10 cellular contexts compared by ENCODE assay signal in genomic region chr3:141845407-141846049, GRCh38. TPM values are rescaled to one million over a fixed set of nuclear protein-coding genes. Genes with fewer than 3 reads are reported as not detected.
DNase-seq lines count a peak whose midpoint lies in the region; ATAC-seq and TF ChIP-seq lines count a peak whose summit lies in the region.
"Had no signal": no experiment of that assay in that cellular context is flagged by ENCODE, and none has a peak within 500 bp of the region (broad histone marks: within the 10 kb centered on the region; RNA-seq: fewer than 3 reads in every experiment).

No MANE protein-coding gene starts in this region.

- H3K9me3 Mint-ChIP-seq in activated CD4-positive, alpha-beta T cell treated with anti-CD3 and anti-CD28 coated beads, Interleukin-2, amount 10 ng/mL, durations not matched to agents 24 days and 14 days, result no peaks in the 10 kb centered on the region
- H3K9me3 Mint-ChIP-seq: memory B cell had no signal

- H3K27me3 ChIP-seq in SK-N-SH (ENCODE audit: insufficient read depth), result no peaks in the 10 kb centered on the region
- no peaks in the 10 kb centered on the region for H3K27me3 ChIP-seq in vagina

- no peak overlapping the region for H3K27ac ChIP-seq in SK-N-SH (ENCODE audit: low read depth in 2 of 2, low read length in 1 of 2)
- H3K27ac ChIP-seq in vagina, result no peak overlapping the region

- no peaks in the 10 kb centered on the region for H3K4me1 ChIP-seq in SK-N-SH (ENCODE audit: control insufficient read depth in 1 of 2, insufficient read depth in 2 of 2, low read depth in 1 of 2, low read length in 1 of 2)
- no peaks in the 10 kb centered on the region for H3K4me1 ChIP-seq in vagina

- ATAC-seq in SK-N-SH treated with all-trans-retinoic acid at 6 μM for 48 hours, result no peak

- H3K36me3 ChIP-seq in SK-N-SH (replicated peaks in 1 of 2; ENCODE audit: control insufficient read depth in 1 of 2, insufficient read depth in 2 of 2, low read length in 1 of 2) (no peaks in the 10 kb centered on the region), vagina (no peaks in the 10 kb centered on the region)

- CTCF ChIA-PET in SK-N-SH (lab: Yijun Ruan, JAX), result interaction anchor here (1.1 to 1.6 kb wide), 2 partner anchors 17 to 30 kb away, joined by 3 to 6 read pairs; no protein-coding TSS in a partner anchor

- no peaks in the 10 kb centered on the region for H3K27me3 Mint-ChIP-seq in activated CD4-positive, alpha-beta T cell treated with anti-CD3 and anti-CD28 coated beads, Interleukin-2, amount 10 ng/mL, durations not matched to agents 24 days and 14 days

- POLR2A ChIA-PET in SK-N-SH (lab: Yijun Ruan, JAX), result no interaction called here

- H3K4me2 ChIP-seq in SK-N-SH, result no peak overlapping the region

- H3F3A ChIP-seq in SK-N-SH (replicated peaks; ENCODE audit: insufficient read depth), result peaks cover 5% of the 10 kb centered on the region

- H2AFZ ChIP-seq in SK-N-SH (ENCODE audit: low read depth), result 0 out of 2 replicates have a peak overlapping the region, but pooled peaks have one; percentile 46

- H3K9ac ChIP-seq in SK-N-SH, result no peak overlapping the region

- TF ChIP-seq EP300 in SK-N-SH (IDR thresholded peaks at IDR 0.05; ENCODE audit: borderline replicate concordance in 1 of 2, low read depth in 1 of 2, low read length in 1 of 2), result no peak

- intact Hi-C loops in activated CD4-positive, alpha-beta T cell treated with anti-CD3 and anti-CD28 coated beads, Interleukin-2, amount 10 ng/mL, durations not matched to agents 24 days and 14 days (cut with micrococcal nuclease), result no loop called here
- intact Hi-C loops in vagina (cut with DNase I), result no loop called here

- no peaks in the 10 kb centered on the region for H3K36me3 Mint-ChIP-seq in activated CD4-positive, alpha-beta T cell treated with anti-CD3 and anti-CD28 coated beads, Interleukin-2, amount 10 ng/mL, durations not matched to agents 24 days and 14 days (ENCODE audit: low read depth)

- TF ChIP-seq POLR2A in erythroblast (IDR thresholded peaks at IDR 0.05; ENCODE audit: low read length) (no peak), vagina (IDR thresholded peaks at IDR 0.05) (no peak)

- no peak overlapping the region for H3K27ac Mint-ChIP-seq in activated CD4-positive, alpha-beta T cell treated with anti-CD3 and anti-CD28 coated beads, Interleukin-2, amount 10 ng/mL, durations not matched to agents 24 days and 14 days
- H3K27ac Mint-ChIP-seq: memory B cell had no signal

- H3K4me1 Mint-ChIP-seq in activated CD4-positive, alpha-beta T cell treated with anti-CD3 and anti-CD28 coated beads, Interleukin-2, amount 10 ng/mL, durations not matched to agents 24 days and 14 days, result peaks cover 11% of the 10 kb centered on the region

- H3K4me3 ChIP-seq in SK-N-SH (ENCODE audit: low read depth in 2 of 2, low read length in 1 of 2) (no peak overlapping the region), vagina (no peak overlapping the region)

- no peak overlapping the region for H3K4me3 Mint-ChIP-seq in activated CD4-positive, alpha-beta T cell treated with anti-CD3 and anti-CD28 coated beads, Interleukin-2, amount 10 ng/mL, durations not matched to agents 24 days and 14 days
- H3K4me3 Mint-ChIP-seq: memory B cell had no signal

- 0 out of 2 replicates have a peak, but pooled peaks have one; percentile 12 for TF ChIP-seq RAD21 in SK-N-SH (IDR thresholded peaks at IDR 0.05; ENCODE audit: low read length)

- no peaks in the 10 kb centered on the region for H4K20me1 ChIP-seq in SK-N-SH (ENCODE audit: insufficient read depth)

- 85% methylated on average over 5 of the region's 5 CpGs for WGBS in SK-N-SH (ENCODE audit: low lambda C conversion rate)

- 0 out of 2 replicates have a peak, but pooled peaks have one; percentile 12 for TF ChIP-seq CTCF in SK-N-SH (IDR thresholded peaks at IDR 0.05)
- TF ChIP-seq CTCF in vagina (IDR thresholded peaks at IDR 0.05), result no peak

- no peaks in the 10 kb centered on the region for H3K9me3 ChIP-seq in SK-N-SH
- H3K9me3 ChIP-seq in vagina, result no peaks in the 10 kb centered on the region

- DNase-seq in SK-N-SH (no peak), erythroblast (lab: John Stamatoyannopoulos, UW) (peak; percentile 55 to 67), vagina (ENCODE audit: extremely low spot score in 2 of 2) (no peak), HPDE6-E6E7 (ENCODE audit: extremely low spot score) (no peak), NCI-H526 (lab: John Stamatoyannopoulos, UW) (no peak)
- DNase-seq in activated CD4-positive, alpha-beta T cell treated with anti-CD3 and anti-CD28 coated beads, Interleukin-2, amount 10 ng/mL, durations not matched to agents 24 days and 14 days, result peak; percentile 61
- peak; percentile 2 to 7 for DNase-seq in stimulated activated CD8-positive, alpha-beta memory T cell treated with anti-CD3 and anti-CD28 coated beads, Interleukin-7, amount 100 ng/mL, for 1 hour (ENCODE audit: low read depth in 2 of 2)
- DNase-seq: NCI-H774 had no signal

- no peaks in the 10 kb centered on the region for H3K9me2 ChIP-seq in SK-N-SH

- no peaks in the 10 kb centered on the region for H3K79me2 ChIP-seq in SK-N-SH (ENCODE audit: insufficient read depth)

TF ChIP-seq in SK-N-SH, 30 proteins besides CTCF, POLR2A, EP300 and RAD21 (continues in another document):
- TF ChIP-seq SMC3 (IDR thresholded peaks at IDR 0.05; ENCODE audit: low read depth, low read length) (no peak), FOXJ3 (CRISPR knock-in tag; IDR thresholded peaks at IDR 0.05) (no peak), MXI1 (IDR thresholded peaks at IDR 0.05; ENCODE audit: low read depth, low read length) (no peak), NRF1 (IDR thresholded peaks at IDR 0.05; ENCODE audit: low read depth, low read length) (no peak), NFIC (IDR thresholded peaks at IDR 0.05; ENCODE audit: borderline replicate concordance) (no peak), IRF3 (IDR thresholded peaks at IDR 0.05; ENCODE audit: low read depth, low read length) (no peak), YY1 (IDR thresholded peaks at IDR 0.05; ENCODE audit: low read depth) (no peak)

TF ChIP-seq in SK-N-SH treated with all-trans-retinoic acid at 6 μM for 48 hours, 23 proteins besides CTCF, POLR2A, EP300 and RAD21:
- TF ChIP-seq CSDC2 (CRISPR knock-in tag; IDR thresholded peaks at IDR 0.05) (no peak), ESRRG (CRISPR knock-in tag; IDR thresholded peaks at IDR 0.05) (no peak), PATZ1 (CRISPR knock-in tag; IDR thresholded peaks at IDR 0.05; ENCODE audit: borderline replicate concordance) (no peak), CSRNP3 (CRISPR knock-in tag; IDR thresholded peaks at IDR 0.05) (no peak), RARB (CRISPR knock-in tag; IDR thresholded peaks at IDR 0.05) (no peak)

RNA-seq across cellular contexts. Expression of gene ATP1B3, which starts 30.9 kb away (rescaled TPM):
- polyA plus RNA-seq in SK-N-SH (2012; rRNA removed), result 74.6 and 86.3 TPM in 2 replicates
- 121 and 169 TPM in 2 replicates for polyA plus RNA-seq in SK-N-SH (2012; cell fraction: cytosol; rRNA removed)
- 49.8 and 108 TPM in 2 replicates for polyA plus RNA-seq in SK-N-SH (2012; cell fraction: nucleus; rRNA removed)
- 223 and 224 TPM in 2 replicates for total RNA-seq in activated CD4-positive, alpha-beta T cell treated with anti-CD3 and anti-CD28 coated beads, Interleukin-2, amount 10 ng/mL, durations not matched to agents 24 days and 14 days
- total RNA-seq in vagina, result 88.1 TPM

Comparison
In these comparisons a context has a peak if more than half of its experiments do, and no peak if none do; other contexts are left out.
1. DNase-seq: peak in activated CD4-positive, alpha-beta T cell treated with anti-CD3 and anti-CD28 coated beads, Interleukin-2, amount 10 ng/mL, durations not matched to agents 24 days and 14 days (single experiment), erythroblast (2 of 2) and stimulated activated CD8-positive, alpha-beta memory T cell treated with anti-CD3 and anti-CD28 coated beads, Interleukin-7, amount 100 ng/mL, for 1 hour (2 of 2); none in SK-N-SH (single experiment), vagina (0 of 2), HPDE6-E6E7 (single experiment) and NCI-H526 (0 of 2).